1 cellular context compared by ENCODE assay signal in the genomic region with DNA sequence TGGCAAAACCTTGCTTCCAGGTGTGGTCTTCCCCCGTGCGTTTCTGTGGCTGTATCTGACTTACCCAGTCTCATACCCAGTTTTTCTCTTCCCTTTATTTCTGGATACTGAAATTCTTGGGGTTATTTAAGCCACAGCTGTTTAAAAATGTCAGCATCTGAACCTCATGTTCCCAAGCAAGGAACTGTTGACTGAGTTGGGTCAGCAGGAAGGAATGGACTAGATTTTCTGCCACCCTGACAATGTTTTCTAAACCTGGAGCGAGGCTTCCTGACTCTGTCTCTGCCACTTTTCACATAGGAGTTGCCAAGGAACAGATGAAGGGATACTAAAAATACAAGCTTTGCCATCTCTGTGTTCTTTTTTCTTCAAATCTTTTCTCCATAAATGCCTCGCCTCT.
TF ChIP-seq lines count a peak whose summit lies in the region.

No MANE protein-coding gene starts in this region.

TF ChIP-seq in IMR-90, 13 proteins besides CTCF, POLR2A, EP300 and RAD21:
- TF ChIP-seq MAFK (IDR thresholded peaks at IDR 0.05; ENCODE audit: low read depth, low read length) (no peak), RFX5 (IDR thresholded peaks at IDR 0.05; ENCODE audit: low read depth, low read length) (no peak), MXI1 (IDR thresholded peaks at IDR 0.05; ENCODE audit: borderline replicate concordance, low read depth, low read length) (no peak), MAZ (IDR thresholded peaks at IDR 0.05; ENCODE audit: borderline replicate concordance, low read depth, low read length) (no peak), RCOR1 (IDR thresholded peaks at IDR 0.05; ENCODE audit: insufficient replicate concordance, low read length) (no peak), SMC3 (IDR thresholded peaks at IDR 0.05; ENCODE audit: low read depth, low read length) (no peak), FOS (IDR thresholded peaks at IDR 0.05; ENCODE audit: low read depth, low read length) (no peak), NFE2L2 (IDR thresholded peaks at IDR 0.05; ENCODE audit: low read depth, low read length) (no peak), CHD1 (IDR thresholded peaks at IDR 0.05; ENCODE audit: low read depth, low read length) (no peak), BHLHE40 (IDR thresholded peaks at IDR 0.05; ENCODE audit: low read depth, low read length) (no peak), CEBPB (IDR thresholded peaks at IDR 0.05; ENCODE audit: low read depth, low read length) (no peak)
- TF ChIP-seq, protein P1, sequence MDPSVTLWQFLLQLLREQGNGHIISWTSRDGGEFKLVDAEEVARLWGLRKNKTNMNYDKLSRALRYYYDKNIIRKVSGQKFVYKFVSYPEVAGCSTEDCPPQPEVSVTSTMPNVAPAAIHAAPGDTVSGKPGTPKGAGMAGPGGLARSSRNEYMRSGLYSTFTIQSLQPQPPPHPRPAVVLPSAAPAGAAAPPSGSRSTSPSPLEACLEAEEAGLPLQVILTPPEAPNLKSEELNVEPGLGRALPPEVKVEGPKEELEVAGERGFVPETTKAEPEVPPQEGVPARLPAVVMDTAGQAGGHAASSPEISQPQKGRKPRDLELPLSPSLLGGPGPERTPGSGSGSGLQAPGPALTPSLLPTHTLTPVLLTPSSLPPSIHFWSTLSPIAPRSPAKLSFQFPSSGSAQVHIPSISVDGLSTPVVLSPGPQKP (IDR thresholded peaks at IDR 0.05; ENCODE audit: borderline replicate concordance, low read depth, low read length), result no peak
- TF ChIP-seq, protein P2, sequence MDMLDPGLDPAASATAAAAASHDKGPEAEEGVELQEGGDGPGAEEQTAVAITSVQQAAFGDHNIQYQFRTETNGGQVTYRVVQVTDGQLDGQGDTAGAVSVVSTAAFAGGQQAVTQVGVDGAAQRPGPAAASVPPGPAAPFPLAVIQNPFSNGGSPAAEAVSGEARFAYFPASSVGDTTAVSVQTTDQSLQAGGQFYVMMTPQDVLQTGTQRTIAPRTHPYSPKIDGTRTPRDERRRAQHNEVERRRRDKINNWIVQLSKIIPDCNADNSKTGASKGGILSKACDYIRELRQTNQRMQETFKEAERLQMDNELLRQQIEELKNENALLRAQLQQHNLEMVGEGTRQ (IDR thresholded peaks at IDR 0.05; ENCODE audit: low read depth, low read length), result no peak
